In the genomic region with DNA sequence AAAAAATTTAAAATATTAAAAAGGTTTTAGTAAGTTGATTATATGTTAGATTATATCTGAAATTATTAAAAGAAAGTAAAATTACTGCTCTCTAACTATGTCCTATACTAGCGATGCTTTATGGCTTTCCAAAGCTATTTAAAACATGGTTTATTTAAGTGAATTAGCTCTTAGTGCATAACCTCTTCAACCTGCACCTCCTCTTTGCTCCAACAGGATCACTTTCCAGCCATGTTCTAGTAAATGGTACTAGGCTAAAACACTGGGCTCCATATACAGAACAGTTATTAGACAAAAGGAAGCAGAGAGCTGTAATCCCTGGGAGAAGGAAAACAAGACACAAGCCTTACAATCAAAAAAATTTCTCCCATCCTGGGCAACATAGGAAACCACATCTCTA, we compare ENCODE assay signal across 32 cellular contexts.
"Had no signal": no experiment of that assay in that cellular context is flagged by ENCODE, and none has a peak within 500 bp of the region (broad histone marks: within the 10 kb centered on the region; RNA-seq: fewer than 3 reads in every experiment).

No MANE protein-coding gene starts in this region.

- H3K4me1 ChIP-seq: adrenal gland, ascending aorta, body of pancreas, breast epithelium had no signal

- H3K36me3 ChIP-seq: adrenal gland, ascending aorta, brain microvascular endothelial cell, breast epithelium, cardiac muscle cell had no signal

- ATAC-seq: activated naive CD4-positive, alpha-beta T cell treated with anti-CD3 and anti-CD28 coated beads, Interleukin-2, amount 50 U/mL, for 72 hours; activated naive CD8-positive, alpha-beta T cell treated with anti-CD3 and anti-CD28 coated beads, Interleukin-2, amount 50 U/mL, for 24 hours; activated T-cell treated with anti-CD3 and anti-CD28 coated beads, Interleukin-2, amount 50 U/mL, for 4 hours; activated T-cell treated with anti-CD3 and anti-CD28 coated beads, Interleukin-2, amount 50 U/mL, for 72 hours; activated T-helper 17 cell treated with anti-CD3 and anti-CD28 coated beads, Interleukin-2, amount 50 U/mL, for 72 hours; body of pancreas had no signal

- DNase-seq: activated effector memory CD4-positive, alpha-beta T cell treated with anti-CD3 and anti-CD28 coated beads, Interleukin-2, amount 50 U/mL, for 16 hours; activated effector memory CD4-positive, alpha-beta T cell treated with Interleukin-2 at 50 U/mL for 16 hours; activated gamma-delta T cell; activated gamma-delta T cell treated with Interleukin-2 at 50 U/mL for 16 hours; activated naive CD4-positive, alpha-beta T cell; activated naive CD4-positive, alpha-beta T cell treated with anti-CD3 and anti-CD28 coated beads for 36 hours; activated naive CD4-positive, alpha-beta T cell treated with anti-CD3 and anti-CD28 coated beads, Interleukin-2, amount 10 ng/mL, durations not matched to agents 7 days and 5 days; activated naive CD4-positive, alpha-beta T cell treated with anti-CD3 and anti-CD28 coated beads, Interleukin-2, amount 50 U/mL, for 16 hours; activated naive CD4-positive, alpha-beta T cell treated with Interleukin-2 at 50 U/mL for 16 hours; activated naive CD8-positive, alpha-beta T cell treated with anti-CD3 and anti-CD28 coated beads for 36 hours; activated naive CD8-positive, alpha-beta T cell treated with anti-CD3 and anti-CD28 coated beads, Interleukin-2, amount 10 ng/mL, durations not matched to agents 7 days and 5 days; activated naive CD8-positive, alpha-beta T cell treated with anti-CD3 and anti-CD28 coated beads, Interleukin-2, amount 50 U/mL, for 24 hours; activated T-cell treated with anti-CD3 and anti-CD28 coated beads for 4 hours; activated T-cell treated with anti-CD3 and anti-CD28 coated beads, Interleukin-2, amount 50 U/mL, for 1 hour; activated T-cell treated with anti-CD3 and anti-CD28 coated beads, Interleukin-2, amount 50 U/mL, for 24 hours; activated T-cell treated with anti-CD3 and anti-CD28 coated beads, Interleukin-2, amount 50 U/mL, for 4 hours; activated T-cell treated with anti-CD3 and anti-CD28 coated beads, Interleukin-2, amount 50 U/mL, for 48 hours; activated T-cell treated with anti-CD3 and anti-CD28 coated beads, Interleukin-2, amount 50 U/mL, for 72 hours; adrenal gland; amniotic stem cell; amygdala; anterior cingulate cortex; aorta; body of pancreas; brain microvascular endothelial cell; caudate nucleus; central memory CD4-positive, alpha-beta T cell had no signal

- H3K9me3 ChIP-seq: adrenal gland, body of pancreas had no signal

- H3K27me3 ChIP-seq: adrenal gland, ascending aorta, body of pancreas, brain microvascular endothelial cell, breast epithelium, cardiac muscle cell had no signal

- H3K4me3 ChIP-seq: adrenal gland, ascending aorta, body of pancreas, breast epithelium, cardiac muscle cell had no signal

- H3K27ac ChIP-seq: adrenal gland, ascending aorta, body of pancreas, brain microvascular endothelial cell, breast epithelium, cardiac muscle cell had no signal
